ENCODE assay signal across 23 cellular contexts in genomic region chr2:179925713-179926112, GRCh38.
DNase-seq lines count a peak whose midpoint lies in the region; ATAC-seq, FAIRE-seq and TF ChIP-seq lines count a peak whose summit lies in the region.
"Had no signal": no experiment of that assay in that cellular context is flagged by ENCODE, and none has a peak within 500 bp of the region (broad histone marks: within the 10 kb centered on the region; RNA-seq: fewer than 3 reads in every experiment).

No MANE protein-coding gene starts in this region.

- H2AFZ ChIP-seq in HepG2 (ENCODE audit: low read length) (no peak overlapping the region), K562 (ENCODE audit: low read depth, low read length) (no peak overlapping the region)

- DNase-seq in DMS53 (lab: John Stamatoyannopoulos, UW) (peak; percentile 15), DMS53 treated with DMSO at 0.1 percent for 48 hours (lab: John Stamatoyannopoulos, UW; ENCODE audit: unreplicated experiment) (no peak), HepG2 (ENCODE audit: low spot score) (no peak), right lobe of liver (no peak), K562 (ENCODE audit: extremely low read depth in 1 of 4, low spot score in 3 of 4) (no peak), foreskin fibroblast (no peak), Right ventricle myocardium inferior (ENCODE audit: missing footprints) (no peak)
- DNase-seq: AML-193; Caco-2; CD4-positive, alpha-beta T cell; DMS79 treated with DMSO at 0.1 percent for 48 hours; GF-D8; HFFc6; IMR-90; KBM-7 had no signal

- no peak overlapping the region for H3K4me2 ChIP-seq in HepG2 (ENCODE audit: low read depth, low read length)
- no peak overlapping the region for H3K4me2 ChIP-seq in K562 (ENCODE audit: insufficient read depth, low read length)
- H3K4me2 ChIP-seq: A549 had no signal

- no peak for ATAC-seq in HepG2
- ATAC-seq in right lobe of liver: no peak
- ATAC-seq in K562: no peak
- no peak for ATAC-seq in Right ventricle myocardium inferior
- ATAC-seq: A549 had no signal

- H3K27ac ChIP-seq in HepG2 (ENCODE audit: extremely low read length, insufficient read depth, low read length) (no peak overlapping the region), right lobe of liver (no peak overlapping the region), K562 (ENCODE audit: extremely low read depth, low read depth, low read length) (no peak overlapping the region)
- H3K27ac ChIP-seq: 22Rv1, A549, C4-2B, HL-60 had no signal

- under 1% methylated on average over 2 of the region's 2 CpGs for WGBS in HepG2 (ENCODE audit: low lambda C conversion rate)
- WGBS in right lobe of liver (ENCODE audit: insufficient coverage, low coverage, low lambda C conversion rate, missing lambda C conversion rate): 89% methylated on average over 2 of the region's 2 CpGs
- 4% methylated on average over 2 of the region's 2 CpGs for WGBS in K562 (ENCODE audit: insufficient coverage, low coverage, missing lambda C conversion rate)

- H3K4me1 ChIP-seq in HepG2 (ENCODE audit: insufficient read depth, low read length) (no peaks in the 10 kb centered on the region), right lobe of liver (no peaks in the 10 kb centered on the region), K562 (replicated peaks in 1 of 2; ENCODE audit: control insufficient read depth in 2 of 2, insufficient read depth in 2 of 2, low read length in 2 of 2) (no peaks in the 10 kb centered on the region)
- H3K4me1 ChIP-seq: A549, Caco-2, HAP-1 had no signal

- FAIRE-seq in HepG2 (lab: Jason Lieb, UNC) (no peak), K562 (lab: Jason Lieb, UNC) (no peak)
- FAIRE-seq: A549, GM12891, GM19239, H1 had no signal

- no peak overlapping the region for H3K4me3 ChIP-seq in HepG2 (replicated peaks in 1 of 3; ENCODE audit: insufficient read depth in 1 of 3, low read depth in 2 of 3, low read length in 3 of 3)
- no peak overlapping the region for H3K4me3 ChIP-seq in right lobe of liver
- H3K4me3 ChIP-seq in K562: no peak overlapping the region
- H3K4me3 ChIP-seq in foreskin fibroblast (ENCODE audit: low read depth in 1 of 2, low read length in 2 of 2): no peak overlapping the region
- H3K4me3 ChIP-seq: A549, HAP-1 had no signal

- intact Hi-C loops in HepG2 (cut with micrococcal nuclease; ENCODE audit: unreplicated experiment) (no loop called here), right lobe of liver (cut with DNase I) (no loop called here), K562 (cut with micrococcal nuclease) (no loop called here), Right ventricle myocardium inferior (cut with DNase I) (no loop called here)

- H3K79me2 ChIP-seq in HepG2 (ENCODE audit: insufficient read depth, low read length): no peaks in the 10 kb centered on the region
- no peaks in the 10 kb centered on the region for H3K79me2 ChIP-seq in K562 (ENCODE audit: control insufficient read depth, insufficient read depth, low read length)

- H3K36me3 ChIP-seq in HepG2 (replicated peaks in 1 of 2; ENCODE audit: control insufficient read depth in 1 of 2, insufficient read depth in 2 of 2, low read length in 2 of 2): no peaks in the 10 kb centered on the region
- H3K36me3 ChIP-seq in right lobe of liver: no peaks in the 10 kb centered on the region
- H3K36me3 ChIP-seq in K562 (ENCODE audit: control insufficient read depth, insufficient read depth, low read length): no peaks in the 10 kb centered on the region
- H3K36me3 ChIP-seq: HAP-1 had no signal

- no peak overlapping the region for H3K9ac ChIP-seq in HepG2 (ENCODE audit: insufficient read depth, low read depth, low read length)
- no peak overlapping the region for H3K9ac ChIP-seq in K562 (ENCODE audit: insufficient read depth in 1 of 2, low read depth in 2 of 2, low read length in 2 of 2)

- H3K9me1 ChIP-seq in K562 (ENCODE audit: control insufficient read depth, insufficient read depth, low read length): no peaks in the 10 kb centered on the region

- H3K27me3 ChIP-seq in HepG2 (ENCODE audit: control insufficient read depth in 1 of 2, insufficient read depth in 2 of 2, low read length in 2 of 2) (no peaks in the 10 kb centered on the region), right lobe of liver (no peaks in the 10 kb centered on the region), K562 (ENCODE audit: control insufficient read depth in 2 of 2, insufficient read depth in 2 of 2, low read length in 2 of 2) (no peaks in the 10 kb centered on the region)

- TF ChIP-seq RAD21 in HepG2 (CRISPR knock-in tag; IDR thresholded peaks at IDR 0.05): no peak
- TF ChIP-seq RAD21 in K562 (CRISPR knock-in tag; conservative IDR thresholded peaks at IDR 0.05 in 1 of 2, IDR thresholded peaks at IDR 0.05 in 1 of 2): no peak

- H4K20me1 ChIP-seq in HepG2 (ENCODE audit: insufficient read depth, low read length): no peaks in the 10 kb centered on the region
- H4K20me1 ChIP-seq in K562 (replicated peaks; ENCODE audit: control insufficient read depth, insufficient read depth, low read length): no peaks in the 10 kb centered on the region

- BruUV-seq in HepG2 (replicated peaks; lab: Mats Ljungman, UMichigan) (no TSS peak), K562 (replicated peaks; lab: Mats Ljungman, UMichigan) (no TSS peak)

- POLR2A ChIA-PET in HepG2 (lab: Yijun Ruan, JAX): no interaction called here
- POLR2A ChIA-PET in K562 (lab: Yijun Ruan, JAX): no interaction called here

- TF ChIP-seq EP300 in HepG2 (IDR thresholded peaks at IDR 0.05; ENCODE audit: low read depth in 2 of 2, low read length in 2 of 2) (no peak), HepG2 (CRISPR knock-in tag; IDR thresholded peaks at IDR 0.05; ENCODE audit: borderline replicate concordance) (no peak), K562 (IDR thresholded peaks at IDR 0.05; ENCODE audit: low read length) (no peak)

- in situ Hi-C loops in HepG2 (cut with HindIII; ENCODE audit: extremely low pct_ligation_motif_present, low pct_unique_long_range_greater_than_20kb) (no loop called here), K562 (cut with MboI) (no loop called here)

- CTCF ChIA-PET in HepG2 (lab: Yijun Ruan, JAX; ENCODE audit: low intra/inter-chr PET ratio, low total read pairs) (no interaction called here), K562 (lab: Yijun Ruan, JAX; ENCODE audit: low intra/inter-chr PET ratio) (no interaction called here)

- H3K9me3 ChIP-seq in HepG2 (ENCODE audit: low read length) (peaks cover 33% of the 10 kb centered on the region), right lobe of liver (no peaks in the 10 kb centered on the region), K562 (replicated peaks; ENCODE audit: control insufficient read depth, insufficient read depth, low read depth, low read length) (no peaks in the 10 kb centered on the region; the same call in 1 of the 2 replicates)
- H3K9me3 ChIP-seq: A549 had no signal

- no peak for TF ChIP-seq CTCF in HepG2 (CRISPR knock-in tag; IDR thresholded peaks at IDR 0.05)
- TF ChIP-seq CTCF in right lobe of liver (IDR thresholded peaks at IDR 0.05): no peak
- TF ChIP-seq CTCF in K562 (IDR thresholded peaks at IDR 0.05 in 2 of 3, conservative IDR thresholded peaks at IDR 0.05 in 1 of 3; ENCODE audit: insufficient read depth in 2 of 3, low read depth in 1 of 3, low read length in 3 of 3): no peak
- TF ChIP-seq CTCF in foreskin fibroblast (IDR thresholded peaks at IDR 0.05; ENCODE audit: low read depth, low read length): no peak

- TF ChIP-seq POLR2A in HepG2 (IDR thresholded peaks at IDR 0.05; ENCODE audit: insufficient read depth in 1 of 2, low read depth in 2 of 2, low read length in 2 of 2) (no peak), right lobe of liver (IDR thresholded peaks at IDR 0.05) (no peak), K562 (conservative IDR thresholded peaks at IDR 0.05) (no peak)

TF ChIP-seq in HepG2, 621 proteins besides CTCF, POLR2A, EP300 and RAD21:
- TF ChIP-seq ZNF317 (CRISPR knock-in tag; IDR thresholded peaks at IDR 0.05): peak; percentile 98
- TF ChIP-seq RFX5 (IDR thresholded peaks at IDR 0.05; ENCODE audit: low read depth, low read length): no peak
TF ChIP-seq in HepG2: peak in this region for 1.

TF ChIP-seq in K562, 482 proteins besides CTCF, POLR2A, EP300 and RAD21 (continues in another document):
- no peak for TF ChIP-seq FOXO4 (CRISPR knock-in tag; IDR thresholded peaks at IDR 0.05)
- TF ChIP-seq, protein P1, sequence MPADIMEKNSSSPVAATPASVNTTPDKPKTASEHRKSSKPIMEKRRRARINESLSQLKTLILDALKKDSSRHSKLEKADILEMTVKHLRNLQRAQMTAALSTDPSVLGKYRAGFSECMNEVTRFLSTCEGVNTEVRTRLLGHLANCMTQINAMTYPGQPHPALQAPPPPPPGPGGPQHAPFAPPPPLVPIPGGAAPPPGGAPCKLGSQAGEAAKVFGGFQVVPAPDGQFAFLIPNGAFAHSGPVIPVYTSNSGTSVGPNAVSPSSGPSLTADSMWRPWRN (IDR thresholded peaks at IDR 0.05; ENCODE audit: low read depth): no peak
- TF ChIP-seq, protein P2, sequence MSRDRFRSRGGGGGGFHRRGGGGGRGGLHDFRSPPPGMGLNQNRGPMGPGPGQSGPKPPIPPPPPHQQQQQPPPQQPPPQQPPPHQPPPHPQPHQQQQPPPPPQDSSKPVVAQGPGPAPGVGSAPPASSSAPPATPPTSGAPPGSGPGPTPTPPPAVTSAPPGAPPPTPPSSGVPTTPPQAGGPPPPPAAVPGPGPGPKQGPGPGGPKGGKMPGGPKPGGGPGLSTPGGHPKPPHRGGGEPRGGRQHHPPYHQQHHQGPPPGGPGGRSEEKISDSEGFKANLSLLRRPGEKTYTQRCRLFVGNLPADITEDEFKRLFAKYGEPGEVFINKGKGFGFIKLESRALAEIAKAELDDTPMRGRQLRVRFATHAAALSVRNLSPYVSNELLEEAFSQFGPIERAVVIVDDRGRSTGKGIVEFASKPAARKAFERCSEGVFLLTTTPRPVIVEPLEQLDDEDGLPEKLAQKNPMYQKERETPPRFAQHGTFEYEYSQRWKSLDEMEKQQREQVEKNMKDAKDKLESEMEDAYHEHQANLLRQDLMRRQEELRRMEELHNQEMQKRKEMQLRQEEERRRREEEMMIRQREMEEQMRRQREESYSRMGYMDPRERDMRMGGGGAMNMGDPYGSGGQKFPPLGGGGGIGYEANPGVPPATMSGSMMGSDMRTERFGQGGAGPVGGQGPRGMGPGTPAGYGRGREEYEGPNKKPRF (IDR thresholded peaks at IDR 0.05; ENCODE audit: low read depth, low read length): no peak
- TF ChIP-seq ZNF75A (CRISPR knock-in tag; IDR thresholded peaks at IDR 0.05): no peak
